Comparison of ENCODE assay signal across 23 cellular contexts in genomic region chr3:13385373-13385965, GRCh38. TPM values are rescaled to one million over a fixed set of nuclear protein-coding genes. Genes with fewer than 3 reads are reported as not detected.
DNase-seq lines count a peak whose midpoint lies in the region; ATAC-seq and TF ChIP-seq lines count a peak whose summit lies in the region.
"Had no signal": no experiment of that assay in that cellular context is flagged by ENCODE, and none has a peak within 500 bp of the region (broad histone marks: within the 10 kb centered on the region; RNA-seq: fewer than 3 reads in every experiment).

No MANE protein-coding gene starts in this region.

- no peaks in the 10 kb centered on the region; the same call in 1 of the 2 replicates for H4K20me1 ChIP-seq in PC-9 (ENCODE audit: insufficient read depth)

- DNase-seq in activated T-cell treated with anti-CD3 and anti-CD28 coated beads, Interleukin-2, amount 50 U/mL, for 24 hours = no peak
- DNase-seq in activated T-cell treated with anti-CD3 and anti-CD28 coated beads for 4 hours (no peak), T-helper 17 cell (no peak), hippocampal formation (lab: John Stamatoyannopoulos, UW) (peak; percentile 34 to 63), sciatic nerve (ENCODE audit: low spot score) (no peak), NCI-H187 (lab: John Stamatoyannopoulos, UW) (no peak), PC-9 (no peak), NCI-H1105 treated with DMSO at 0.1 percent for 48 hours (lab: John Stamatoyannopoulos, UW) (no peak)
- DNase-seq: activated CD8-positive, alpha-beta memory T cell treated with anti-CD3 and anti-CD28 coated beads for 24 hours; DMS 273 treated with DMSO at 0.1 percent for 48 hours; endodermal cell; GDM1; GM23248; heart left ventricle; naive B cell; NCI-H1417 treated with DMSO at 0.1 percent for 48 hours; NCI-H82; pancreas; stimulated activated naive CD4-positive, alpha-beta T cell; upper lobe of left lung had no signal

- no peak overlapping the region for H3K4me3 ChIP-seq in PC-9
- H3K4me3 ChIP-seq: ascending aorta, GM23248, heart left ventricle, lung, pancreas, upper lobe of left lung had no signal

- no peak overlapping the region for H2AFZ ChIP-seq in PC-9
- H2AFZ ChIP-seq: GM23248 had no signal

- H3K4me1 Mint-ChIP-seq in activated T-cell treated with anti-CD3 and anti-CD28 coated beads, Interleukin-2, amount 50 U/mL, for 24 hours (ENCODE audit: low read depth) = peaks cover 16% of the 10 kb centered on the region
- peaks cover 18% of the 10 kb centered on the region for H3K4me1 Mint-ChIP-seq in T-helper 17 cell
- H3K4me1 Mint-ChIP-seq: endodermal cell had no signal

- H3K36me3 Mint-ChIP-seq in activated T-cell treated with anti-CD3 and anti-CD28 coated beads, Interleukin-2, amount 50 U/mL, for 24 hours (ENCODE audit: low read depth) = peaks cover 99% of the 10 kb centered on the region
- H3K36me3 Mint-ChIP-seq in T-helper 17 cell (ENCODE audit: low read depth) = peaks cover 14% of the 10 kb centered on the region

- POLR2A ChIA-PET in PC-9 (lab: Charles Lee; ENCODE audit: unreplicated experiment) = no interaction called here

- no peak overlapping the region for H3K4me2 ChIP-seq in PC-9

- peaks cover 9% of the 10 kb centered on the region; the same call in 1 of the 2 replicates for H3F3A ChIP-seq in PC-9 (ENCODE audit: insufficient read depth, low read depth)

- H3K27ac ChIP-seq in PC-9 = no peak overlapping the region
- H3K27ac ChIP-seq: ascending aorta, GM23248, heart left ventricle, pancreas, upper lobe of left lung had no signal

- peak overlapping the region; percentile 19 for H3K27ac Mint-ChIP-seq in activated T-cell treated with anti-CD3 and anti-CD28 coated beads, Interleukin-2, amount 50 U/mL, for 24 hours
- H3K27ac Mint-ChIP-seq in T-helper 17 cell = peak overlapping the region; percentile 88
- H3K27ac Mint-ChIP-seq: endodermal cell had no signal

- H3K9me2 ChIP-seq in PC-9 (ENCODE audit: insufficient read depth) = no peaks in the 10 kb centered on the region; the same call in 1 of the 2 replicates

- H3K9me3 ChIP-seq in T-helper 17 cell (ENCODE audit: control insufficient read depth, low read length, poor library complexity, severe bottlenecking) (no peaks in the 10 kb centered on the region), PC-9 (ENCODE audit: insufficient read depth, low read depth) (no peaks in the 10 kb centered on the region)
- H3K9me3 ChIP-seq: ascending aorta, heart left ventricle, pancreas, upper lobe of left lung had no signal

- no peaks in the 10 kb centered on the region for H3K27me3 ChIP-seq in PC-9 (ENCODE audit: insufficient read depth, low read depth)
- H3K27me3 ChIP-seq: ascending aorta, heart left ventricle, pancreas, upper lobe of left lung had no signal

- intact Hi-C loops in sciatic nerve (cut with DNase I) (no loop called here), PC-9 (cut with micrococcal nuclease; ENCODE audit: unreplicated experiment) (no loop called here)

- BruUV-seq in PC-9 (replicated peaks; lab: Mats Ljungman, UMichigan) = no TSS peak

- no peak for TF ChIP-seq CTCF in PC-9 (conservative IDR thresholded peaks at IDR 0.05)

- peaks cover 49% of the 10 kb centered on the region for H3K36me3 ChIP-seq in PC-9 (ENCODE audit: low read depth)

- H3K27me3 Mint-ChIP-seq in activated T-cell treated with anti-CD3 and anti-CD28 coated beads, Interleukin-2, amount 50 U/mL, for 24 hours = no peaks in the 10 kb centered on the region
- H3K27me3 Mint-ChIP-seq in T-helper 17 cell = no peaks in the 10 kb centered on the region
- H3K27me3 Mint-ChIP-seq: naive B cell had no signal

- no peaks in the 10 kb centered on the region for H3K79me2 ChIP-seq in PC-9 (ENCODE audit: low read depth)

- CTCF ChIA-PET in PC-9 (lab: Charles Lee) = no interaction called here

- ATAC-seq in T-helper 17 cell (no peak), sciatic nerve (peak; percentile 22)
- ATAC-seq: heart left ventricle, pancreas, WTC11 had no signal

- no peak overlapping the region for H3K4me3 Mint-ChIP-seq in activated T-cell treated with anti-CD3 and anti-CD28 coated beads, Interleukin-2, amount 50 U/mL, for 24 hours
- H3K4me3 Mint-ChIP-seq in T-helper 17 cell = no peak overlapping the region
- H3K4me3 Mint-ChIP-seq: endodermal cell, naive B cell, WTC11 had no signal

- H3K4me1 ChIP-seq in PC-9 (replicated peaks; ENCODE audit: insufficient read depth) = no peaks in the 10 kb centered on the region
- H3K4me1 ChIP-seq: heart left ventricle, pancreas, upper lobe of left lung had no signal

- no peaks in the 10 kb centered on the region for H3K9me3 Mint-ChIP-seq in activated T-cell treated with anti-CD3 and anti-CD28 coated beads, Interleukin-2, amount 50 U/mL, for 24 hours
- H3K9me3 Mint-ChIP-seq: endodermal cell, naive B cell, WTC11 had no signal

RNA-seq across cellular contexts. Expression of gene NUP210, which starts 34.7 kb away (rescaled TPM):
- 100 to 1,000 TPM; 125 to 137 TPM for total RNA-seq in T-helper 17 cell
- 5.5 TPM for total RNA-seq in sciatic nerve
- 72.7 and 84.0 TPM in 2 replicates for total RNA-seq in PC-9 (2021)
- total RNA-seq: GM23248 had no signal

Comparison
In these comparisons a context has a peak if more than half of its experiments do, and no peak if none do; other contexts are left out.
1. DNase-seq: peak in hippocampal formation (2 of 2); none in activated T-cell treated with anti-CD3 and anti-CD28 coated beads, Interleukin-2, amount 50 U/mL, for 24 hours (single experiment), activated T-cell treated with anti-CD3 and anti-CD28 coated beads for 4 hours (single experiment), T-helper 17 cell (0 of 3), sciatic nerve (single experiment), NCI-H187 (0 of 2), PC-9 (0 of 2) and NCI-H1105 treated with DMSO at 0.1 percent for 48 hours (single experiment).
2. RNA of gene NUP210, which starts 34.7 kb away (total RNA-seq): 125 to 137 TPM in T-helper 17 cell and 72.7 to 84.0 TPM in PC-9; 5.5 TPM in sciatic nerve (single experiment); every median in the first group is over 10 times any median in the second.